ENCODE assay signal across 20 cellular contexts in the genomic region with DNA sequence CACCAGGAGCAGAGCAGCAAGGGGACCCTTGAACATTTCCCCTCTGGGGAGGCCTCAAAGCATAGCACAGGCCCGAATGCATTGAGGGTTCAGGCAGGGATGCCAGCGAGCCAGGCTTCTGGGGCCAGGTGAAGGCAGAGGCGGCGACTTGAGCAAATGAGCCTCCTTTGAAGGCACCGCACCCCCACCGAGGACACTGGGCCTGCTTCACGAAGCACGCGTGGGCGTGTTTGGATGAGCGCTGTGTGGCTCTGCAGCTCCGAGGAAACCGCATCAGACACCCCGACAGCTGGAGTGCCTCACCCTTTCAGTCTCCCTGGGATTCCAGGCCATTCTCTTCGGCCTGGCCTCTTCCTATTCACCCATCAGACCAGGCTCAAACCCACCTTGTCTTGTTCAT.
DNase-seq lines count a peak whose midpoint lies in the region; TF ChIP-seq lines count a peak whose summit lies in the region.
"Had no signal": no experiment of that assay in that cellular context is flagged by ENCODE, and none has a peak within 500 bp of the region (broad histone marks: within the 10 kb centered on the region; RNA-seq: fewer than 3 reads in every experiment).

No MANE protein-coding gene starts in this region.

- no peak overlapping the region for H3T11ph ChIP-seq in H9 (ENCODE audit: low read length)

- no peak overlapping the region for H2BK5ac ChIP-seq in H9 (ENCODE audit: insufficient read length, low read length)

- H3K27ac ChIP-seq in H9 (ENCODE audit: insufficient read length, low read depth, low read length), result no peak overlapping the region
- H3K27ac ChIP-seq in WERI-Rb-1, result peak overlapping the region; percentile 39
- no peak overlapping the region for H3K27ac ChIP-seq in sigmoid colon
- no peak overlapping the region for H3K27ac ChIP-seq in mammary epithelial cell (ENCODE audit: insufficient read depth, low read depth, low read length)
- H3K27ac ChIP-seq: A549; BLaER1 treated with 17β-estradiol and CSF1 and Interleukin-3, amounts not matched to agents 10 nM and 100 nM; RWPE1 had no signal

- no peak for DNase-seq in H9
- no peak for DNase-seq in WERI-Rb-1
- DNase-seq in inferior parietal cortex (ENCODE audit: extremely low spot score), result peak; percentile 5
- DNase-seq in sigmoid colon, result peak; percentile 59
- DNase-seq in activated T-cell treated with anti-CD3 and anti-CD28 coated beads, Interleukin-2, amount 50 U/mL, for 1 hour, result no peak
- no peak for DNase-seq in stimulated activated naive CD4-positive, alpha-beta T cell treated with Interleukin-2 at 50 U/mL for 16 hours (lab: John Stamatoyannopoulos, UW)
- DNase-seq in mammary epithelial cell, result no peak
- DNase-seq: CD8-positive, alpha-beta memory T cell; DND-41; Kasumi-1; NCI-H1105 treated with DMSO at 0.1 percent for 48 hours; NCI-H187 treated with DMSO at 0.1 percent for 48 hours; NCI-H446 treated with DMSO at 0.1 percent for 48 hours; NCI-H748 treated with DMSO at 0.1 percent for 48 hours; PC-3 had no signal

- no peaks in the 10 kb centered on the region for H3K9me3 ChIP-seq in H9 (ENCODE audit: control insufficient read depth, low read depth, low read length)
- no peaks in the 10 kb centered on the region for H3K9me3 ChIP-seq in WERI-Rb-1 (ENCODE audit: severe bottlenecking)
- no peaks in the 10 kb centered on the region for H3K9me3 ChIP-seq in sigmoid colon
- H3K9me3 ChIP-seq in mammary epithelial cell (replicated peaks; ENCODE audit: insufficient read depth, low read length), result no peaks in the 10 kb centered on the region
- H3K9me3 ChIP-seq: A549; BLaER1 treated with 17β-estradiol and CSF1 and Interleukin-3, amounts not matched to agents 10 nM and 100 nM had no signal

- H3K9ac ChIP-seq in H9 (ENCODE audit: extremely low read depth, insufficient read length, low read length) (no peak overlapping the region), mammary epithelial cell (ENCODE audit: insufficient read depth, low read length) (no peak overlapping the region)
- H3K9ac ChIP-seq: BLaER1 treated with 17β-estradiol and CSF1 and Interleukin-3, amounts not matched to agents 10 nM and 100 nM had no signal

- H3K4me3 Mint-ChIP-seq in H9, result no peak overlapping the region
- H3K4me3 Mint-ChIP-seq: CD8-positive, alpha-beta memory T cell; IgD-negative memory B cell had no signal

- H4K8ac ChIP-seq in H9 (replicated peaks; ENCODE audit: insufficient read length, low read depth, low read length), result no peak overlapping the region

- 0 out of 2 replicates have a peak overlapping the region, but pooled peaks have one; percentile 21 for H3K14ac ChIP-seq in H9 (ENCODE audit: insufficient read depth, low read length)

- TF ChIP-seq EP300 in sigmoid colon (IDR thresholded peaks at IDR 0.05), result no peak

- intact Hi-C loops in sigmoid colon (cut with DNase I), result loop anchor here (5.0 to 10.0 kb wide), 3 partner anchors 157 to 427 kb away; no protein-coding TSS in a partner anchor
- intact Hi-C loops in mammary epithelial cell (cut with micrococcal nuclease), result loop anchor here (5.0 kb wide), 1 partner anchor 265 kb away; no protein-coding TSS in a partner anchor

- H3K4me3 ChIP-seq in WERI-Rb-1 (ENCODE audit: low read depth, low read length) (no peak overlapping the region), sigmoid colon (no peak overlapping the region), mammary epithelial cell (replicated peaks in 1 of 3; ENCODE audit: insufficient read depth in 1 of 3, low read depth in 2 of 3, low read length in 3 of 3) (no peak overlapping the region)
- H3K4me3 ChIP-seq: A549; BLaER1 treated with 17β-estradiol and CSF1 and Interleukin-3, amounts not matched to agents 10 nM and 100 nM; GM12878 had no signal

- no peak overlapping the region for H3K4me2 ChIP-seq in H9 (ENCODE audit: insufficient read depth, insufficient read length, low read length)
- no peak overlapping the region for H3K4me2 ChIP-seq in mammary epithelial cell (ENCODE audit: insufficient read depth, low read depth, low read length)
- H3K4me2 ChIP-seq: A549 had no signal

- no TSS peak for BruUV-seq in mammary epithelial cell (replicated peaks; lab: Mats Ljungman, UMichigan)

- H3K4ac ChIP-seq in H9 (ENCODE audit: low read depth, low read length), result no peak overlapping the region

- H4K20me1 ChIP-seq in H9 (ENCODE audit: control insufficient read depth, insufficient read depth, insufficient read length), result no peaks in the 10 kb centered on the region
- no peaks in the 10 kb centered on the region for H4K20me1 ChIP-seq in mammary epithelial cell (ENCODE audit: insufficient read depth, low read length)

- H4K5ac ChIP-seq in H9 (ENCODE audit: insufficient read length, low read depth, low read length), result no peak overlapping the region

- TF ChIP-seq POLR2A in sigmoid colon (IDR thresholded peaks at IDR 0.05), result no peak

- peaks cover 12 to 24% of the 10 kb centered on the region in 2 experiments for H3K4me1 Mint-ChIP-seq in H9
- H3K4me1 Mint-ChIP-seq: CD8-positive, alpha-beta memory T cell had no signal

- no peak overlapping the region for H3K56ac ChIP-seq in H9 (ENCODE audit: insufficient read length, low read depth, low read length)

- peaks cover 13% of the 10 kb centered on the region for H3K27me3 Mint-ChIP-seq in H9 (ENCODE audit: low read depth)

- no peaks in the 10 kb centered on the region for H3K79me2 ChIP-seq in H9 (ENCODE audit: insufficient read depth, low read length)
- no peaks in the 10 kb centered on the region for H3K79me2 ChIP-seq in mammary epithelial cell (ENCODE audit: insufficient read depth, low read length)

- CTCF ChIA-PET in mammary epithelial cell (lab: Charles Lee; ENCODE audit: low non-redundant PET), result no interaction called here

- H3K79me1 ChIP-seq in H9 (ENCODE audit: insufficient read depth, low read depth, low read length, poor library complexity, severe bottlenecking), result no peaks in the 10 kb centered on the region

- in situ Hi-C loops in mammary epithelial cell (cut with MboI; ENCODE audit: low sequenced_read_pairs in 2 of 2), result loop anchor here (10.0 kb wide), 1 partner anchor 607 kb away; no protein-coding TSS in a partner anchor

- H3K27me3 ChIP-seq in H9 (ENCODE audit: insufficient read depth, low read length), result no peaks in the 10 kb centered on the region
- no peaks in the 10 kb centered on the region for H3K27me3 ChIP-seq in WERI-Rb-1 (ENCODE audit: insufficient read depth, low read depth, severe bottlenecking)
- no peaks in the 10 kb centered on the region for H3K27me3 ChIP-seq in sigmoid colon
- H3K27me3 ChIP-seq in mammary epithelial cell (ENCODE audit: insufficient read depth, low read length), result no peaks in the 10 kb centered on the region

- H3K9me3 Mint-ChIP-seq in H9, result no peaks in the 10 kb centered on the region

- H3K36me3 Mint-ChIP-seq in H9 (ENCODE audit: insufficient read depth in 1 of 3, low read depth in 3 of 3), result no peaks in the 10 kb centered on the region; a peak in 1 of 7 replicates
- H3K36me3 Mint-ChIP-seq: CD8-positive, alpha-beta memory T cell had no signal

- H3K4me1 ChIP-seq in H9 (ENCODE audit: insufficient read depth, low read length) (peaks cover 4% of the 10 kb centered on the region), sigmoid colon (peaks cover 0 to 4% (median 0%) of the 10 kb centered on the region in 4 donors), mammary epithelial cell (ENCODE audit: insufficient read depth, low read length) (peaks cover 5% of the 10 kb centered on the region)
- H3K4me1 ChIP-seq: A549 had no signal

- H3K27ac Mint-ChIP-seq in H9, result no peak overlapping the region; a peak in 1 of 7 replicates
- H3K27ac Mint-ChIP-seq: CD8-positive, alpha-beta memory T cell; IgD-negative memory B cell had no signal

- no peak overlapping the region for H2BK120ac ChIP-seq in H9 (ENCODE audit: low read depth, low read length, poor library complexity, severe bottlenecking)

- H3K23ac ChIP-seq in H9 (ENCODE audit: insufficient read length, low read depth, low read length), result no peak overlapping the region

- H2AFZ ChIP-seq in H9 (ENCODE audit: low read length), result no peak overlapping the region
- H2AFZ ChIP-seq in mammary epithelial cell (ENCODE audit: low read depth, low read length), result no peak overlapping the region

- TF ChIP-seq CTCF in H9 (conservative IDR thresholded peaks at IDR 0.05), result no peak
- TF ChIP-seq CTCF in WERI-Rb-1 (IDR thresholded peaks at IDR 0.05; ENCODE audit: low read depth, low read length), result no peak
- no peak for TF ChIP-seq CTCF in sigmoid colon (IDR thresholded peaks at IDR 0.05)
- TF ChIP-seq CTCF in mammary epithelial cell (conservative IDR thresholded peaks at IDR 0.05 in 1 of 2, IDR thresholded peaks at IDR 0.05 in 1 of 2; ENCODE audit: extremely low read depth in 1 of 2, insufficient read depth in 1 of 2, low read depth in 1 of 2, low read length in 2 of 2), result no peak

- WGBS in H9 (ENCODE audit: extremely low coverage, insufficient read length, low lambda C conversion rate), result no CpG with 5 or more reads among the region's 15 CpGs
- 81 to 82% methylated on average over 15 of the region's 15 CpGs for WGBS in sigmoid colon, 2 donors
- WGBS in mammary epithelial cell (ENCODE audit: low coverage, missing lambda C conversion rate), result 83% methylated on average over 11 of the region's 15 CpGs

- dilution Hi-C loops in mammary epithelial cell (cut with HindIII; ENCODE audit: low sequenced_read_pairs), result no loop called here

- H3K36me3 ChIP-seq in WERI-Rb-1, result no peaks in the 10 kb centered on the region
- no peaks in the 10 kb centered on the region for H3K36me3 ChIP-seq in sigmoid colon
- no peaks in the 10 kb centered on the region for H3K36me3 ChIP-seq in mammary epithelial cell (ENCODE audit: insufficient read depth, low read length)
- H3K36me3 ChIP-seq: BLaER1 treated with 17β-estradiol and CSF1 and Interleukin-3, amounts not matched to agents 10 nM and 100 nM had no signal

- H2BK15ac ChIP-seq in H9 (ENCODE audit: low read depth, low read length), result no peak overlapping the region

- no peak overlapping the region for H3K18ac ChIP-seq in H9 (ENCODE audit: insufficient read length, low read depth, low read length)

- H3K23me2 ChIP-seq in H9 (ENCODE audit: insufficient read length, low read depth, low read length, poor library complexity, severe bottlenecking), result no peaks in the 10 kb centered on the region

- no peak overlapping the region for H2BK12ac ChIP-seq in H9 (ENCODE audit: insufficient read length, low read depth, low read length)

- no peak overlapping the region for H2BK20ac ChIP-seq in H9 (ENCODE audit: low read depth, low read length, poor library complexity, severe bottlenecking)

- no peak overlapping the region for H4K91ac ChIP-seq in H9 (ENCODE audit: insufficient read length, low read depth, low read length)

- H2AK5ac ChIP-seq in H9 (ENCODE audit: insufficient read length, low read length), result no peak overlapping the region

Comparison
In these comparisons a context has a peak if more than half of its experiments do, and no peak if none do; other contexts are left out.
1. DNase-seq: peak in inferior parietal cortex (single experiment) and sigmoid colon (single experiment); none in H9 (single experiment), WERI-Rb-1 (single experiment), activated T-cell treated with anti-CD3 and anti-CD28 coated beads, Interleukin-2, amount 50 U/mL, for 1 hour (single experiment), stimulated activated naive CD4-positive, alpha-beta T cell treated with Interleukin-2 at 50 U/mL for 16 hours (single experiment) and mammary epithelial cell (single experiment).